12 cellular contexts compared by ENCODE assay signal in genomic region chr13:76882431-76882830, GRCh38. TPM values are rescaled to one million over a fixed set of nuclear protein-coding genes. Genes with fewer than 3 reads are reported as not detected.
A peak's percentile ranks its signal among the peaks of the same experiment; 100 is the strongest.
DNase-seq lines count a peak whose midpoint lies in the region; ATAC-seq and TF ChIP-seq lines count a peak whose summit lies in the region.
"Had no signal": no experiment of that assay in that cellular context is flagged by ENCODE, and none has a peak within 500 bp of the region (broad histone marks: within the 10 kb centered on the region; RNA-seq: fewer than 3 reads in every experiment).

No MANE protein-coding gene starts in this region.

- H3K27ac ChIP-seq in PC-3 (ENCODE audit: low read length): no peak overlapping the region
- H3K27ac ChIP-seq: VCaP had no signal

- no TSS peak for BruUV-seq in PC-3 (replicated peaks; lab: Mats Ljungman, UMichigan)

- no peaks in the 10 kb centered on the region for H3F3A ChIP-seq in PC-3 (ENCODE audit: low read length, unreplicated experiment)

- intact Hi-C loops in PC-3 (cut with micrococcal nuclease): no loop called here

- H4K20me1 ChIP-seq in PC-3 (ENCODE audit: low read length): no peaks in the 10 kb centered on the region

- H3K9me3 ChIP-seq in endocrine pancreas (ENCODE audit: control insufficient read depth, low read length) (no peaks in the 10 kb centered on the region), PC-3 (ENCODE audit: low read length) (no peaks in the 10 kb centered on the region)

- H3K4me2 ChIP-seq in PC-3 (ENCODE audit: low read length): no peak overlapping the region

- DNase-seq in EH (ENCODE audit: low read depth) (peak; percentile 37), NCI-H69 (lab: John Stamatoyannopoulos, UW) (peak; percentile 3), D341Med (ENCODE audit: low spot score) (no peak), PC-3 (no peak), omental fat pad (ENCODE audit: low spot score) (no peak)
- DNase-seq in stimulated activated naive CD4-positive, alpha-beta T cell (lab: John Stamatoyannopoulos, UW): no peak
- DNase-seq: DND-41, left colon, NCI-H526 had no signal

- peaks cover 15% of the 10 kb centered on the region for H3K79me2 ChIP-seq in PC-3 (ENCODE audit: low read length)

- H3K9ac ChIP-seq in endocrine pancreas (ENCODE audit: control insufficient read depth, insufficient read depth, low read length) (peak overlapping the region; percentile 35), PC-3 (ENCODE audit: low read length) (no peak overlapping the region)

- POLR2A ChIA-PET in PC-3 (lab: Charles Lee; ENCODE audit: unreplicated experiment): no interaction called here

- H3K4me3 Mint-ChIP-seq in nephron: peak overlapping the region; percentile 45 to 69 (median 50)

- H3K4me1 ChIP-seq in endocrine pancreas (ENCODE audit: control insufficient read depth, insufficient read depth, low read length): peaks cover 16% of the 10 kb centered on the region
- H3K4me1 ChIP-seq in PC-3 (ENCODE audit: insufficient read depth, low read length): peaks cover 29% of the 10 kb centered on the region

- no peaks in the 10 kb centered on the region for H3K9me3 Mint-ChIP-seq in nephron

- no peaks in the 10 kb centered on the region for H3K9me2 ChIP-seq in PC-3 (replicated peaks; ENCODE audit: low read length)

- H3K4me1 Mint-ChIP-seq in nephron: peaks cover 21% of the 10 kb centered on the region

- H2AFZ ChIP-seq in PC-3 (ENCODE audit: low read length): no peak overlapping the region

- ATAC-seq in PC-3 (no peak), omental fat pad (ENCODE audit: low FRiP score) (no peak)
- ATAC-seq: left colon had no signal

- no peak for TF ChIP-seq CTCF in nephron (IDR thresholded peaks at IDR 0.05; ENCODE audit: unreplicated experiment in 3 of 3)
- no peak for TF ChIP-seq CTCF in PC-3 (conservative IDR thresholded peaks at IDR 0.05; ENCODE audit: low read depth, low read length)
- TF ChIP-seq CTCF in omental fat pad (IDR thresholded peaks at IDR 0.05): no peak

- H3K36me3 ChIP-seq in endocrine pancreas (ENCODE audit: control insufficient read depth, insufficient read depth, low read length) (no peaks in the 10 kb centered on the region), PC-3 (ENCODE audit: low read depth, low read length) (no peaks in the 10 kb centered on the region)

- H3K4me3 ChIP-seq in endocrine pancreas (ENCODE audit: control insufficient read depth, insufficient read depth, low read length) (peak overlapping the region; percentile 91), PC-3 (ENCODE audit: low read length) (no peak overlapping the region)

- peaks cover 14% of the 10 kb centered on the region for H3K27me3 Mint-ChIP-seq in nephron (ENCODE audit: low read depth)

- H3K27me3 ChIP-seq in endocrine pancreas (ENCODE audit: control insufficient read depth, insufficient read depth, low read length) (no peaks in the 10 kb centered on the region), PC-3 (ENCODE audit: low read length) (no peaks in the 10 kb centered on the region)

- peak overlapping the region in 1 of 3 experiments; percentile 22 for H3K27ac Mint-ChIP-seq in nephron

- CTCF ChIA-PET in PC-3 (lab: Charles Lee): no interaction called here

- H3K36me3 Mint-ChIP-seq in nephron (ENCODE audit: low read depth): peaks cover 6% of the 10 kb centered on the region

RNA-seq across cellular contexts. Expression of gene KCTD12, which starts 3.8 kb away (rescaled TPM):
- total RNA-seq in PC-3 (2014; rRNA removed) (7.0 and 7.8 TPM in 2 replicates), omental fat pad (100 to 1,000 TPM in 1 of 4 donors, 10 to 100 TPM in 3; 64.0 to 214 (median 96.2) TPM)

Comparison
In these comparisons a context has a peak if more than half of its experiments do, and no peak if none do; other contexts are left out.
1. DNase-seq: peak in EH (single experiment) and NCI-H69 (single experiment); none in stimulated activated naive CD4-positive, alpha-beta T cell (0 of 6), D341Med (single experiment), PC-3 (single experiment) and omental fat pad (single experiment).